In genomic region chr5:133866160-133866902, GRCh38 we compare ENCODE assay signal across 13 cellular contexts.
DNase-seq lines count a peak whose midpoint lies in the region; ATAC-seq lines count a peak whose summit lies in the region.
"Had no signal": no experiment of that assay in that cellular context is flagged by ENCODE, and none has a peak within 500 bp of the region (broad histone marks: within the 10 kb centered on the region; RNA-seq: fewer than 3 reads in every experiment).

No MANE protein-coding gene starts in this region.

- intact Hi-C loops in posterior vena cava (cut with DNase I), result loop anchor here (5.0 to 10.0 kb wide), 2 partner anchors 432 to 754 kb away; no protein-coding TSS in a partner anchor

- H3K27ac Mint-ChIP-seq in stimulated activated naive CD8-positive, alpha-beta T cell treated with anti-CD3 and anti-CD28 coated beads, Interleukin-15, amount 100 ng/mL, for 72 hours, result no peak overlapping the region
- H3K27ac Mint-ChIP-seq: CD4-positive, CD25-positive, alpha-beta regulatory T cell; HFFc6 had no signal

- no peaks in the 10 kb centered on the region for H3K9me3 Mint-ChIP-seq in stimulated activated naive CD8-positive, alpha-beta T cell treated with anti-CD3 and anti-CD28 coated beads, Interleukin-15, amount 100 ng/mL, for 72 hours
- H3K9me3 Mint-ChIP-seq: HFFc6 had no signal

- no peak overlapping the region for H2AFZ ChIP-seq in Karpas-422 (ENCODE audit: low read length)

- peak overlapping the region; percentile 23 for H3K4me2 ChIP-seq in Karpas-422 (ENCODE audit: low read depth, low read length, poor library complexity, severe bottlenecking)
- H3K4me2 ChIP-seq: A549 had no signal

- H3K4me3 Mint-ChIP-seq in stimulated activated naive CD8-positive, alpha-beta T cell treated with anti-CD3 and anti-CD28 coated beads, Interleukin-15, amount 100 ng/mL, for 72 hours, result no peak overlapping the region
- H3K4me3 Mint-ChIP-seq: HFFc6 had no signal

- no peak for DNase-seq in stimulated activated naive CD8-positive, alpha-beta T cell treated with anti-CD3 and anti-CD28 coated beads, Interleukin-15, amount 100 ng/mL, for 72 hours
- DNase-seq in stimulated activated naive CD8-positive, alpha-beta T cell treated with anti-CD3 and anti-CD28 coated beads, Interleukin-15, Interleukin-2, amounts not matched to agents 100 U/mL and 50 U/mL, for 24 hours, result no peak
- peak; percentile 87 for DNase-seq in Karpas-422
- peak; percentile 73 for DNase-seq in posterior vena cava (ENCODE audit: low spot score)
- no peak for DNase-seq in COLO668 (lab: John Stamatoyannopoulos, UW; ENCODE audit: unreplicated experiment)
- DNase-seq in iPS-NIHi11 (ENCODE audit: low spot score), result no peak
- DNase-seq: Calu3; CD4-positive, CD25-positive, alpha-beta regulatory T cell; DMS 273 treated with DMSO at 0.1 percent for 48 hours; HCEC 1CT; HFFc6 had no signal

- peaks cover 40% of the 10 kb centered on the region for H3K4me1 ChIP-seq in Karpas-422 (ENCODE audit: low read length)

- H3K27me3 Mint-ChIP-seq in stimulated activated naive CD8-positive, alpha-beta T cell treated with anti-CD3 and anti-CD28 coated beads, Interleukin-15, amount 100 ng/mL, for 72 hours, result no peaks in the 10 kb centered on the region

- H3K4me3 ChIP-seq in Karpas-422 (ENCODE audit: low read length), result no peak overlapping the region
- H3K4me3 ChIP-seq: A549 had no signal

- peaks cover 33% of the 10 kb centered on the region for H3K4me1 Mint-ChIP-seq in stimulated activated naive CD8-positive, alpha-beta T cell treated with anti-CD3 and anti-CD28 coated beads, Interleukin-15, amount 100 ng/mL, for 72 hours

- H3K9me2 ChIP-seq in Karpas-422 (replicated peaks; ENCODE audit: insufficient read depth, low read length), result no peaks in the 10 kb centered on the region

- peak overlapping the region; percentile 15; the same call in 1 of the 2 replicates for H3K9ac ChIP-seq in Karpas-422 (ENCODE audit: low read length)

- no peaks in the 10 kb centered on the region for H3K27me3 ChIP-seq in Karpas-422 (ENCODE audit: low read length)

- no peaks in the 10 kb centered on the region for H3K79me2 ChIP-seq in Karpas-422 (ENCODE audit: low read length)

- H3K27ac ChIP-seq in Karpas-422 (ENCODE audit: low read length), result no peak overlapping the region
- H3K27ac ChIP-seq: A549 had no signal

- H4K20me1 ChIP-seq in Karpas-422 (ENCODE audit: insufficient read depth, low read depth, low read length), result no peaks in the 10 kb centered on the region

- no peaks in the 10 kb centered on the region for H3K9me3 ChIP-seq in Karpas-422 (ENCODE audit: low read length)
- H3K9me3 ChIP-seq: A549 had no signal

- peak; percentile 31 for ATAC-seq in stimulated activated naive CD8-positive, alpha-beta T cell treated with anti-CD3 and anti-CD28 coated beads, Interleukin-15, amount 100 ng/mL, for 72 hours
- no peak for ATAC-seq in stimulated activated naive CD8-positive, alpha-beta T cell treated with anti-CD3 and anti-CD28 coated beads, Interleukin-15, Interleukin-2, amounts not matched to agents 100 U/mL and 50 U/mL, for 24 hours
- no peak for ATAC-seq in HG03354 (IDR thresholded peaks at IDR 0.05; ENCODE audit: poor library complexity, severe bottlenecking, unreplicated experiment)

- H3K36me3 ChIP-seq in Karpas-422 (ENCODE audit: insufficient read depth, low read length), result no peaks in the 10 kb centered on the region

Comparison
In these comparisons a context has a peak if more than half of its experiments do, and no peak if none do; other contexts are left out.
1. DNase-seq: peak in Karpas-422 (single experiment) and posterior vena cava (single experiment); none in stimulated activated naive CD8-positive, alpha-beta T cell treated with anti-CD3 and anti-CD28 coated beads, Interleukin-15, amount 100 ng/mL, for 72 hours (0 of 2), stimulated activated naive CD8-positive, alpha-beta T cell treated with anti-CD3 and anti-CD28 coated beads, Interleukin-15, Interleukin-2, amounts not matched to agents 100 U/mL and 50 U/mL, for 24 hours (single experiment), COLO668 (single experiment) and iPS-NIHi11 (single experiment).